In genomic region chr19:18211683-18212082, GRCh38 we compare ENCODE assay signal across 26 cellular contexts. TPM values are rescaled to one million over a fixed set of nuclear protein-coding genes. Genes with fewer than 3 reads are reported as not detected.
DNase-seq lines count a peak whose midpoint lies in the region; ATAC-seq, FAIRE-seq and TF ChIP-seq lines count a peak whose summit lies in the region.
"Had no signal": no experiment of that assay in that cellular context is flagged by ENCODE, and none has a peak within 500 bp of the region (broad histone marks: within the 10 kb centered on the region; RNA-seq: fewer than 3 reads in every experiment).

No MANE protein-coding gene starts in this region.

- no peak overlapping the region for H3K27ac ChIP-seq in HepG2 (ENCODE audit: extremely low read length, insufficient read depth, low read length)
- H3K27ac ChIP-seq: C4-2B, HL-60 had no signal

- in situ Hi-C loops in HepG2 (cut with HindIII; ENCODE audit: extremely low pct_ligation_motif_present, low pct_unique_long_range_greater_than_20kb), result no loop called here

- no peak overlapping the region for H2AFZ ChIP-seq in HepG2 (ENCODE audit: low read length)

- H3K9ac ChIP-seq in HepG2 (ENCODE audit: insufficient read depth, low read depth, low read length), result no peak overlapping the region
- H3K9ac ChIP-seq: SK-N-SH had no signal

- H3K4me2 ChIP-seq in HepG2 (ENCODE audit: low read depth, low read length), result no peak overlapping the region
- H3K4me2 ChIP-seq: SK-N-SH had no signal

- TF ChIP-seq CTCF in HepG2 (CRISPR knock-in tag; IDR thresholded peaks at IDR 0.05), result no peak

- CTCF ChIA-PET in HepG2 (lab: Yijun Ruan, JAX; ENCODE audit: low intra/inter-chr PET ratio, low total read pairs), result no interaction called here

- H3K36me3 ChIP-seq in H7 (replicated peaks; ENCODE audit: control insufficient read depth, insufficient read depth, low read length), result no peaks in the 10 kb centered on the region
- H3K36me3 ChIP-seq in HepG2 (replicated peaks in 1 of 2; ENCODE audit: control insufficient read depth in 1 of 2, insufficient read depth in 2 of 2, low read length in 2 of 2), result no peaks in the 10 kb centered on the region

- no peak for TF ChIP-seq POLR2A in HepG2 (IDR thresholded peaks at IDR 0.05; ENCODE audit: insufficient read depth in 1 of 2, low read depth in 2 of 2, low read length in 2 of 2)

- H3K4me1 ChIP-seq in HepG2 (ENCODE audit: insufficient read depth, low read length), result no peaks in the 10 kb centered on the region
- H3K4me1 ChIP-seq: Caco-2 had no signal

- FAIRE-seq in HepG2 (lab: Jason Lieb, UNC), result no peak
- FAIRE-seq: GM12891, RCC 7860 had no signal

- TF ChIP-seq EP300 in HepG2 (IDR thresholded peaks at IDR 0.05; ENCODE audit: low read depth in 2 of 2, low read length in 2 of 2) (no peak), HepG2 (CRISPR knock-in tag; IDR thresholded peaks at IDR 0.05; ENCODE audit: borderline replicate concordance) (no peak)

- H4K20me1 ChIP-seq in HepG2 (ENCODE audit: insufficient read depth, low read length), result no peaks in the 10 kb centered on the region

- no TSS peak for BruUV-seq in HepG2 (replicated peaks; lab: Mats Ljungman, UMichigan)

- H3K27me3 ChIP-seq in H7 (ENCODE audit: control insufficient read depth, insufficient read depth, low read length) (no peaks in the 10 kb centered on the region), HepG2 (ENCODE audit: control insufficient read depth in 1 of 2, insufficient read depth in 2 of 2, low read length in 2 of 2) (peaks cover 0 to 8% of the 10 kb centered on the region in 2 experiments; a peak in 2 of 5 replicates)

- H3K79me2 ChIP-seq in HepG2 (ENCODE audit: insufficient read depth, low read length), result no peaks in the 10 kb centered on the region

- H3K9me3 ChIP-seq in HepG2 (ENCODE audit: low read length), result no peaks in the 10 kb centered on the region
- H3K9me3 ChIP-seq: Caco-2, SK-N-SH had no signal

- WGBS in HepG2 (ENCODE audit: low lambda C conversion rate), result 65% methylated on average over 6 of the region's 14 CpGs

- no peak for TF ChIP-seq RAD21 in HepG2 (CRISPR knock-in tag; IDR thresholded peaks at IDR 0.05)

- ATAC-seq in HepG2 (no peak; the same call in 2 of the 3 replicates), Right ventricle myocardium inferior (no peak)
- ATAC-seq: CD8-positive, alpha-beta T cell; HCT116 had no signal

- DNase-seq in H7, result peak; percentile 27
- no peak for DNase-seq in HepG2 (ENCODE audit: low spot score)
- DNase-seq in C1 segment of cervical spinal cord (lab: John Stamatoyannopoulos, UW), result no peak
- DNase-seq in Right ventricle myocardium inferior (ENCODE audit: missing footprints), result no peak
- DNase-seq: Caco-2; CD8-positive, alpha-beta T cell; DMS79 treated with DMSO at 0.1 percent for 48 hours; GF-D8; GOT3; Kasumi-1; MV-4-11; NCI-H1105; NCI-H1436 treated with DMSO at 0.1 percent for 48 hours; NCI-H187 treated with DMSO at 0.1 percent for 48 hours; NCI-H2171 treated with DMSO at 0.1 percent for 48 hours; NCI-H345; NCI-H524; NCI-H774; SK-N-SH; SW 1271 had no signal

- intact Hi-C loops in HepG2 (cut with micrococcal nuclease; ENCODE audit: unreplicated experiment), result no loop called here
- intact Hi-C loops in Right ventricle myocardium inferior (cut with DNase I), result no loop called here

- POLR2A ChIA-PET in HepG2 (lab: Yijun Ruan, JAX), result no interaction called here

- H3K4me3 ChIP-seq in H7 (ENCODE audit: insufficient read depth, low read depth, low read length) (no peak overlapping the region), HepG2 (replicated peaks in 1 of 3; ENCODE audit: insufficient read depth in 1 of 3, low read depth in 2 of 3, low read length in 3 of 3) (no peak overlapping the region)

RNA-seq across cellular contexts. Expression of gene RAB3A, which starts 7.8 kb away (rescaled TPM):
- total RNA-seq in H7 (2014; rRNA removed; shearing (Covaris generic)), result 6.1 and 8.6 TPM in 2 replicates
- total RNA-seq in HepG2 (2016; rRNA removed; fragmentation: Illumina TruSeq; extraction: Trizol) (0.53 and 0.58 TPM in 2 replicates), Right ventricle myocardium inferior (25.4 TPM)
- 1.5 and 2.4 TPM in 2 replicates for total RNA-seq in HepG2 (2016; cell fraction: cytosol; rRNA removed; fragmentation: Illumina TruSeq; extraction: Trizol; ENCODE audit: low read depth)
- total RNA-seq in HepG2 (2016; cell fraction: insoluble cytoplasmic fraction; rRNA removed; fragmentation: Illumina TruSeq; extraction: Trizol), result 0.61 and 1.2 TPM in 2 replicates
- 1.4 and 1.8 TPM in 2 replicates for total RNA-seq in HepG2 (2016; cell fraction: membrane; rRNA removed; fragmentation: Illumina TruSeq; extraction: Trizol)
- 1.0 and 1.4 TPM in 2 replicates for total RNA-seq in HepG2 (2016; cell fraction: nucleus; rRNA removed; fragmentation: Illumina TruSeq; extraction: Trizol)
- 0.95 and 0.98 TPM in 2 replicates for polyA plus RNA-seq in HepG2 (2011; rRNA removed)
- 1.4 TPM in 2 replicates for polyA plus RNA-seq in HepG2 (2011; cell fraction: cytosol; rRNA removed)
- 2.7 and 3.2 TPM in 2 replicates for polyA plus RNA-seq in HepG2 (2011; cell fraction: nucleus; rRNA removed)
- 1.8 and 2.1 TPM in 2 replicates for polyA plus RNA-seq in HepG2 (2012)
- polyA plus RNA-seq in HepG2 (2016; cell fraction: cytosol; fragmentation: Illumina TruSeq; extraction: Trizol; ENCODE audit: low read depth), result 0.90 and 0.94 TPM in 2 replicates
- polyA plus RNA-seq in HepG2 (2016; cell fraction: insoluble cytoplasmic fraction; fragmentation: Illumina TruSeq; extraction: Trizol; ENCODE audit: low read depth), result 1.1 and 2.1 TPM in 2 replicates
- 1.1 TPM in 2 replicates for polyA plus RNA-seq in HepG2 (2016; cell fraction: membrane; fragmentation: Illumina TruSeq; extraction: Trizol; ENCODE audit: low read depth)
- polyA plus RNA-seq in HepG2 (2016; cell fraction: nucleus; fragmentation: Illumina TruSeq; extraction: Trizol; ENCODE audit: insufficient read depth, low read depth), result 2.0 and 3.3 TPM in 2 replicates
- 4.2 and 9.4 TPM in 2 replicates for polyA minus RNA-seq in HepG2 (2011; rRNA and poly(A)+ RNA removed; ENCODE audit: low replicate concordance)
- 3.9 and 4.1 TPM in 2 replicates for polyA minus RNA-seq in HepG2 (2011; cell fraction: cytosol; rRNA and poly(A)+ RNA removed)
- 0.64 and 1.2 TPM in 2 replicates for polyA minus RNA-seq in HepG2 (2011; cell fraction: nucleus; rRNA and poly(A)+ RNA removed)

RNA-seq across cellular contexts. Expression of gene PDE4C, which starts 14.6 kb away (rescaled TPM):
- 0.52 and 1.4 TPM in 2 replicates for total RNA-seq in H7 (2014; rRNA removed; shearing (Covaris generic))
- total RNA-seq in HepG2 (2016; rRNA removed; fragmentation: Illumina TruSeq; extraction: Trizol), result 0.90 and 1.4 TPM in 2 replicates
- 0.30 and 0.44 TPM in 2 replicates for total RNA-seq in HepG2 (2016; cell fraction: cytosol; rRNA removed; fragmentation: Illumina TruSeq; extraction: Trizol; ENCODE audit: low read depth)
- total RNA-seq in HepG2 (2016; cell fraction: insoluble cytoplasmic fraction; rRNA removed; fragmentation: Illumina TruSeq; extraction: Trizol), result 0.49 and 1.5 TPM in 2 replicates
- 0.07 and 0.37 TPM in 2 replicates for total RNA-seq in HepG2 (2016; cell fraction: membrane; rRNA removed; fragmentation: Illumina TruSeq; extraction: Trizol)
- 1.7 and 2.4 TPM in 2 replicates for total RNA-seq in HepG2 (2016; cell fraction: nucleus; rRNA removed; fragmentation: Illumina TruSeq; extraction: Trizol)
- polyA plus RNA-seq in HepG2 (2011; rRNA removed), result 14.0 and 17.9 TPM in 2 replicates
- 3.4 and 4.6 TPM in 2 replicates for polyA plus RNA-seq in HepG2 (2011; cell fraction: cytosol; rRNA removed)
- 128 and 158 TPM in 2 replicates for polyA plus RNA-seq in HepG2 (2011; cell fraction: nucleus; rRNA removed)
- polyA plus RNA-seq in HepG2 (2012), result 2.2 and 3.2 TPM in 2 replicates
- polyA plus RNA-seq in HepG2 (2016; cell fraction: cytosol; fragmentation: Illumina TruSeq; extraction: Trizol; ENCODE audit: low read depth), result not detected in 2 replicates
- 0.33 and 0.37 TPM in 2 replicates for polyA plus RNA-seq in HepG2 (2016; cell fraction: insoluble cytoplasmic fraction; fragmentation: Illumina TruSeq; extraction: Trizol; ENCODE audit: low read depth)
- not detected in 2 replicates for polyA plus RNA-seq in HepG2 (2016; cell fraction: membrane; fragmentation: Illumina TruSeq; extraction: Trizol; ENCODE audit: low read depth)
- polyA plus RNA-seq in HepG2 (2016; cell fraction: nucleus; fragmentation: Illumina TruSeq; extraction: Trizol; ENCODE audit: insufficient read depth, low read depth), result 10.9 and 11.5 TPM in 2 replicates
- polyA minus RNA-seq in HepG2 (2011; rRNA and poly(A)+ RNA removed; ENCODE audit: low replicate concordance), result 0.56 and 12.3 TPM in 2 replicates
- 1.5 and 3.1 TPM in 2 replicates for polyA minus RNA-seq in HepG2 (2011; cell fraction: cytosol; rRNA and poly(A)+ RNA removed)
- 30.4 and 31.1 TPM in 2 replicates for polyA minus RNA-seq in HepG2 (2011; cell fraction: nucleus; rRNA and poly(A)+ RNA removed)
- total RNA-seq in Right ventricle myocardium inferior, result 1.1 TPM
- total RNA-seq: A673 had no signal

RNA-seq across cellular contexts. Expression of gene MPV17L2, which starts 18.7 kb away (rescaled TPM):
- total RNA-seq in H7 (2014; rRNA removed; shearing (Covaris generic)), result 29.2 and 45.0 TPM in 2 replicates
- total RNA-seq in HepG2 (2016; rRNA removed; fragmentation: Illumina TruSeq; extraction: Trizol) (13.0 and 16.7 TPM in 2 replicates), Right ventricle myocardium inferior (12.0 TPM)
- total RNA-seq in HepG2 (2016; cell fraction: cytosol; rRNA removed; fragmentation: Illumina TruSeq; extraction: Trizol; ENCODE audit: low read depth), result 5.8 and 6.2 TPM in 2 replicates
- 13.4 and 17.8 TPM in 2 replicates for total RNA-seq in HepG2 (2016; cell fraction: insoluble cytoplasmic fraction; rRNA removed; fragmentation: Illumina TruSeq; extraction: Trizol)
- 8.3 and 11.1 TPM in 2 replicates for total RNA-seq in HepG2 (2016; cell fraction: membrane; rRNA removed; fragmentation: Illumina TruSeq; extraction: Trizol)
- total RNA-seq in HepG2 (2016; cell fraction: nucleus; rRNA removed; fragmentation: Illumina TruSeq; extraction: Trizol), result 9.2 and 11.2 TPM in 2 replicates
- 12.4 and 13.6 TPM in 2 replicates for polyA plus RNA-seq in HepG2 (2011; rRNA removed)
- 8.7 and 13.2 TPM in 2 replicates for polyA plus RNA-seq in HepG2 (2011; cell fraction: cytosol; rRNA removed)
- polyA plus RNA-seq in HepG2 (2011; cell fraction: nucleus; rRNA removed), result 5.8 and 6.4 TPM in 2 replicates
- 6.0 and 9.4 TPM in 2 replicates for polyA plus RNA-seq in HepG2 (2012)
- polyA plus RNA-seq in HepG2 (2016; cell fraction: cytosol; fragmentation: Illumina TruSeq; extraction: Trizol; ENCODE audit: low read depth), result 7.8 and 8.4 TPM in 2 replicates
- polyA plus RNA-seq in HepG2 (2016; cell fraction: insoluble cytoplasmic fraction; fragmentation: Illumina TruSeq; extraction: Trizol; ENCODE audit: low read depth), result 21.7 TPM in 2 replicates
- polyA plus RNA-seq in HepG2 (2016; cell fraction: membrane; fragmentation: Illumina TruSeq; extraction: Trizol; ENCODE audit: low read depth), result 9.2 and 11.9 TPM in 2 replicates
- 27.8 and 29.4 TPM in 2 replicates for polyA plus RNA-seq in HepG2 (2016; cell fraction: nucleus; fragmentation: Illumina TruSeq; extraction: Trizol; ENCODE audit: insufficient read depth, low read depth)
- polyA minus RNA-seq in HepG2 (2011; rRNA and poly(A)+ RNA removed; ENCODE audit: low replicate concordance), result 22.3 and 69.9 TPM in 2 replicates
- 3.4 and 4.1 TPM in 2 replicates for polyA minus RNA-seq in HepG2 (2011; cell fraction: cytosol; rRNA and poly(A)+ RNA removed)
- 2.5 and 3.7 TPM in 2 replicates for polyA minus RNA-seq in HepG2 (2011; cell fraction: nucleus; rRNA and poly(A)+ RNA removed)

RNA-seq across cellular contexts. Expression of gene IFI30, which starts 38.1 kb away (rescaled TPM):
- 47.3 and 53.4 TPM in 2 replicates for total RNA-seq in H7 (2014; rRNA removed; shearing (Covaris generic))
- total RNA-seq in HepG2 (2016; rRNA removed; fragmentation: Illumina TruSeq; extraction: Trizol), result 41.2 and 79.4 TPM in 2 replicates
- total RNA-seq in HepG2 (2016; cell fraction: cytosol; rRNA removed; fragmentation: Illumina TruSeq; extraction: Trizol; ENCODE audit: low read depth), result 49.8 and 56.5 TPM in 2 replicates
- 39.1 and 76.9 TPM in 2 replicates for total RNA-seq in HepG2 (2016; cell fraction: insoluble cytoplasmic fraction; rRNA removed; fragmentation: Illumina TruSeq; extraction: Trizol)
- 32.9 and 35.3 TPM in 2 replicates for total RNA-seq in HepG2 (2016; cell fraction: membrane; rRNA removed; fragmentation: Illumina TruSeq; extraction: Trizol)
- 62.2 and 72.4 TPM in 2 replicates for total RNA-seq in HepG2 (2016; cell fraction: nucleus; rRNA removed; fragmentation: Illumina TruSeq; extraction: Trizol)
- polyA plus RNA-seq in HepG2 (2011; rRNA removed), result 24.7 and 25.0 TPM in 2 replicates
- 33.2 and 51.0 TPM in 2 replicates for polyA plus RNA-seq in HepG2 (2011; cell fraction: cytosol; rRNA removed)
- 13.2 and 16.2 TPM in 2 replicates for polyA plus RNA-seq in HepG2 (2011; cell fraction: nucleus; rRNA removed)
- polyA plus RNA-seq in HepG2 (2012), result 13.8 and 14.8 TPM in 2 replicates
- 68.0 and 80.0 TPM in 2 replicates for polyA plus RNA-seq in HepG2 (2016; cell fraction: cytosol; fragmentation: Illumina TruSeq; extraction: Trizol; ENCODE audit: low read depth)
- polyA plus RNA-seq in HepG2 (2016; cell fraction: insoluble cytoplasmic fraction; fragmentation: Illumina TruSeq; extraction: Trizol; ENCODE audit: low read depth), result 46.2 and 52.2 TPM in 2 replicates
- 28.9 and 31.1 TPM in 2 replicates for polyA plus RNA-seq in HepG2 (2016; cell fraction: membrane; fragmentation: Illumina TruSeq; extraction: Trizol; ENCODE audit: low read depth)
- polyA plus RNA-seq in HepG2 (2016; cell fraction: nucleus; fragmentation: Illumina TruSeq; extraction: Trizol; ENCODE audit: insufficient read depth, low read depth), result 133 TPM in 2 replicates
- 49.7 and 255 TPM in 2 replicates for polyA minus RNA-seq in HepG2 (2011; rRNA and poly(A)+ RNA removed; ENCODE audit: low replicate concordance)
- polyA minus RNA-seq in HepG2 (2011; cell fraction: cytosol; rRNA and poly(A)+ RNA removed), result 11.2 and 23.9 TPM in 2 replicates
- polyA minus RNA-seq in HepG2 (2011; cell fraction: nucleus; rRNA and poly(A)+ RNA removed), result 3.7 and 4.4 TPM in 2 replicates
- total RNA-seq in Right ventricle myocardium inferior, result 32.5 TPM
- total RNA-seq: A673 had no signal

RNA-seq across cellular contexts. Expression of gene PIK3R2, which starts 58.7 kb away (rescaled TPM):
- total RNA-seq in H7 (2014; rRNA removed; shearing (Covaris generic)), result 26.7 and 29.0 TPM in 2 replicates
- total RNA-seq in HepG2 (2016; rRNA removed; fragmentation: Illumina TruSeq; extraction: Trizol) (15.8 and 25.3 TPM in 2 replicates), Right ventricle myocardium inferior (21.7 TPM)
- 13.7 and 16.1 TPM in 2 replicates for total RNA-seq in HepG2 (2016; cell fraction: cytosol; rRNA removed; fragmentation: Illumina TruSeq; extraction: Trizol; ENCODE audit: low read depth)
- total RNA-seq in HepG2 (2016; cell fraction: insoluble cytoplasmic fraction; rRNA removed; fragmentation: Illumina TruSeq; extraction: Trizol), result 12.5 and 18.3 TPM in 2 replicates
- total RNA-seq in HepG2 (2016; cell fraction: membrane; rRNA removed; fragmentation: Illumina TruSeq; extraction: Trizol), result 33.3 and 40.2 TPM in 2 replicates
- 14.5 and 18.4 TPM in 2 replicates for total RNA-seq in HepG2 (2016; cell fraction: nucleus; rRNA removed; fragmentation: Illumina TruSeq; extraction: Trizol)
- polyA plus RNA-seq in HepG2 (2011; rRNA removed), result 18.6 and 27.2 TPM in 2 replicates
- 17.0 and 21.2 TPM in 2 replicates for polyA plus RNA-seq in HepG2 (2011; cell fraction: cytosol; rRNA removed)
- polyA plus RNA-seq in HepG2 (2011; cell fraction: nucleus; rRNA removed), result 35.7 and 42.1 TPM in 2 replicates
- 39.2 and 39.3 TPM in 2 replicates for polyA plus RNA-seq in HepG2 (2012)
- polyA plus RNA-seq in HepG2 (2016; cell fraction: cytosol; fragmentation: Illumina TruSeq; extraction: Trizol; ENCODE audit: low read depth), result 8.4 and 11.9 TPM in 2 replicates
- 30.5 and 42.6 TPM in 2 replicates for polyA plus RNA-seq in HepG2 (2016; cell fraction: insoluble cytoplasmic fraction; fragmentation: Illumina TruSeq; extraction: Trizol; ENCODE audit: low read depth)
- 46.8 and 48.0 TPM in 2 replicates for polyA plus RNA-seq in HepG2 (2016; cell fraction: membrane; fragmentation: Illumina TruSeq; extraction: Trizol; ENCODE audit: low read depth)
- 60.8 and 65.6 TPM in 2 replicates for polyA plus RNA-seq in HepG2 (2016; cell fraction: nucleus; fragmentation: Illumina TruSeq; extraction: Trizol; ENCODE audit: insufficient read depth, low read depth)
- polyA minus RNA-seq in HepG2 (2011; rRNA and poly(A)+ RNA removed; ENCODE audit: low replicate concordance), result 18.1 and 22.4 TPM in 2 replicates
- polyA minus RNA-seq in HepG2 (2011; cell fraction: cytosol; rRNA and poly(A)+ RNA removed), result 12.0 and 21.3 TPM in 2 replicates
- polyA minus RNA-seq in HepG2 (2011; cell fraction: nucleus; rRNA and poly(A)+ RNA removed), result 12.7 and 19.6 TPM in 2 replicates
